In genomic region chr2:152175012-152175367, GRCh38 we compare ENCODE assay signal across 8 cellular contexts. TPM values are rescaled to one million over a fixed set of nuclear protein-coding genes. Genes with fewer than 3 reads are reported as not detected.
A peak's percentile ranks its signal among the peaks of the same experiment; 100 is the strongest.
DNase-seq lines count a peak whose midpoint lies in the region; ATAC-seq lines count a peak whose summit lies in the region.

No MANE protein-coding gene starts in this region.

- H3K36me3 Mint-ChIP-seq in activated T-helper 1 cell treated with anti-CD3 and anti-CD28 coated beads, Interleukin-12 subunit alpha, Interleukin-12 subunit beta, Interleukin-2, Interleukin-4 antibody, amounts not matched to agents 30 ng/mL and 10 ng/mL and 1 ng/mL, durations not matched to agents 14 hours and 24 hours and 36 hours (ENCODE audit: low read depth) = peaks cover 3% of the 10 kb centered on the region
- no peaks in the 10 kb centered on the region for H3K36me3 Mint-ChIP-seq in immature natural killer cell

- H3K27me3 Mint-ChIP-seq in activated T-helper 1 cell treated with anti-CD3 and anti-CD28 coated beads, Interleukin-12 subunit alpha, Interleukin-12 subunit beta, Interleukin-2, Interleukin-4 antibody, amounts not matched to agents 30 ng/mL and 10 ng/mL and 1 ng/mL, durations not matched to agents 14 hours and 24 hours and 36 hours (ENCODE audit: insufficient read depth) = peaks cover 1% of the 10 kb centered on the region
- H3K27me3 Mint-ChIP-seq in immature natural killer cell (ENCODE audit: low read depth in 3 of 3) = peaks cover 4 to 13% (median 11%) of the 10 kb centered on the region in 3 donors

- intact Hi-C loops in activated T-helper 1 cell treated with anti-CD3 and anti-CD28 coated beads, Interleukin-12 subunit alpha, Interleukin-12 subunit beta, Interleukin-2, Interleukin-4 antibody, amounts not matched to agents 30 ng/mL and 10 ng/mL and 1 ng/mL, durations not matched to agents 14 hours and 24 hours and 36 hours (cut with micrococcal nuclease) = loop anchor here (1.0 to 5.0 kb wide), 6 partner anchors 8 to 565 kb away; partner anchors contain the start of genes CACNB4 and PRPF40A

- H3K4me3 Mint-ChIP-seq in activated T-helper 1 cell treated with anti-CD3 and anti-CD28 coated beads, Interleukin-12 subunit alpha, Interleukin-12 subunit beta, Interleukin-2, Interleukin-4 antibody, amounts not matched to agents 30 ng/mL and 10 ng/mL and 1 ng/mL, durations not matched to agents 14 hours and 24 hours and 36 hours = peak overlapping the region; percentile 95
- peak overlapping the region; percentile 95 to 98 (median 98) for H3K4me3 Mint-ChIP-seq in immature natural killer cell

- H3K4me1 Mint-ChIP-seq in activated T-helper 1 cell treated with anti-CD3 and anti-CD28 coated beads, Interleukin-12 subunit alpha, Interleukin-12 subunit beta, Interleukin-2, Interleukin-4 antibody, amounts not matched to agents 30 ng/mL and 10 ng/mL and 1 ng/mL, durations not matched to agents 14 hours and 24 hours and 36 hours (ENCODE audit: low read depth) = peaks cover 38% of the 10 kb centered on the region
- peaks cover 37 to 62% of the 10 kb centered on the region in 2 donors for H3K4me1 Mint-ChIP-seq in immature natural killer cell

- peak; percentile 20 for ATAC-seq in GM19043 (IDR thresholded peaks at IDR 0.05; ENCODE audit: low read depth, unreplicated experiment)
- peak; percentile 26 for ATAC-seq in HG03342 (IDR thresholded peaks at IDR 0.05; ENCODE audit: unreplicated experiment)

- peak; percentile 30 to 50 for DNase-seq in AML-193 (lab: John Stamatoyannopoulos, UW)
- DNase-seq in activated T-helper 1 cell treated with anti-CD3 and anti-CD28 coated beads, Interleukin-12 subunit alpha, Interleukin-12 subunit beta, Interleukin-2, Interleukin-4 antibody, amounts not matched to agents 30 ng/mL and 10 ng/mL and 1 ng/mL, durations not matched to agents 14 hours and 24 hours and 36 hours (ENCODE audit: low spot score) = no peak
- no peak for DNase-seq in immature natural killer cell
- peak; percentile 45 for DNase-seq in superior temporal gyrus (ENCODE audit: extremely low spot score)
- DNase-seq in G401 (ENCODE audit: low spot score) = no peak
- no peak for DNase-seq in iPS-NIHi7 (ENCODE audit: extremely low spot score)

- in situ Hi-C loops in G401 (cut with HindIII; ENCODE audit: low sequenced_read_pairs) = no loop called here

- no peaks in the 10 kb centered on the region for H3K9me3 Mint-ChIP-seq in activated T-helper 1 cell treated with anti-CD3 and anti-CD28 coated beads, Interleukin-12 subunit alpha, Interleukin-12 subunit beta, Interleukin-2, Interleukin-4 antibody, amounts not matched to agents 30 ng/mL and 10 ng/mL and 1 ng/mL, durations not matched to agents 14 hours and 24 hours and 36 hours
- no peaks in the 10 kb centered on the region for H3K9me3 Mint-ChIP-seq in immature natural killer cell

- peak overlapping the region; percentile 96 for H3K27ac Mint-ChIP-seq in activated T-helper 1 cell treated with anti-CD3 and anti-CD28 coated beads, Interleukin-12 subunit alpha, Interleukin-12 subunit beta, Interleukin-2, Interleukin-4 antibody, amounts not matched to agents 30 ng/mL and 10 ng/mL and 1 ng/mL, durations not matched to agents 14 hours and 24 hours and 36 hours
- peak overlapping the region; percentile 96 to 100 (median 99) for H3K27ac Mint-ChIP-seq in immature natural killer cell

RNA-seq across cellular contexts. Expression of gene STAM2, which starts 0.6 kb away (rescaled TPM):
- total RNA-seq in activated T-helper 1 cell treated with anti-CD3 and anti-CD28 coated beads, Interleukin-12 subunit alpha, Interleukin-12 subunit beta, Interleukin-2, Interleukin-4 antibody, amounts not matched to agents 30 ng/mL and 10 ng/mL and 1 ng/mL, durations not matched to agents 14 hours and 24 hours and 36 hours = 18.6 and 20.0 TPM in 2 replicates
- 1 to 10 TPM; 3.9 to 6.6 (median 5.6) TPM for polyA plus RNA-seq in immature natural killer cell
- total RNA-seq in G401 (2014; rRNA removed; shearing (Covaris generic)) = 12.6 and 17.1 TPM in 2 replicates

Comparison
In these comparisons a context has a peak if more than half of its experiments do, and no peak if none do; other contexts are left out.
1. DNase-seq: peak in AML-193 (2 of 2) and superior temporal gyrus (single experiment); none in activated T-helper 1 cell treated with anti-CD3 and anti-CD28 coated beads, Interleukin-12 subunit alpha, Interleukin-12 subunit beta, Interleukin-2, Interleukin-4 antibody, amounts not matched to agents 30 ng/mL and 10 ng/mL and 1 ng/mL, durations not matched to agents 14 hours and 24 hours and 36 hours (single experiment), immature natural killer cell (0 of 3), G401 (single experiment) and iPS-NIHi7 (single experiment).